ENCODE assay signal across 11 cellular contexts in genomic region chr15:55791576-55792400, GRCh38. TPM values are rescaled to one million over a fixed set of nuclear protein-coding genes. Genes with fewer than 3 reads are reported as not detected.
DNase-seq lines count a peak whose midpoint lies in the region; ATAC-seq and TF ChIP-seq lines count a peak whose summit lies in the region.
"Had no signal": no experiment of that assay in that cellular context is flagged by ENCODE, and none has a peak within 500 bp of the region (broad histone marks: within the 10 kb centered on the region; RNA-seq: fewer than 3 reads in every experiment).

No MANE protein-coding gene starts in this region.

- peak; percentile 43 for DNase-seq in AG08396 (ENCODE audit: low spot score)
- peak; percentile 67 for DNase-seq in HT-29 (ENCODE audit: low spot score)
- DNase-seq in SJCRH30 = peak; percentile 80 to 83
- DNase-seq in kidney epithelial cell (ENCODE audit: low read depth) = peak; percentile 77
- no peak for DNase-seq in WERI-Rb-1
- no peak for DNase-seq in activated CD4-positive, alpha-beta T cell treated with anti-CD3 and anti-CD28 coated beads, Interleukin-2, amount 50 U/mL, for 48 hours
- no peak for DNase-seq in midbrain (lab: John Stamatoyannopoulos, UW)
- DNase-seq: central memory CD4-positive, alpha-beta T cell had no signal

- no peaks in the 10 kb centered on the region for H3K27me3 ChIP-seq in SJCRH30
- H3K27me3 ChIP-seq in kidney epithelial cell (ENCODE audit: control insufficient read depth, insufficient read depth, low read length) = no peaks in the 10 kb centered on the region
- no peaks in the 10 kb centered on the region for H3K27me3 ChIP-seq in WERI-Rb-1 (ENCODE audit: insufficient read depth, low read depth, severe bottlenecking)

- no peak for ATAC-seq in GM19351 (IDR thresholded peaks at IDR 0.05; ENCODE audit: unreplicated experiment)

- peak overlapping the region; percentile 79 for H3K27ac ChIP-seq in SJCRH30
- H3K27ac ChIP-seq in WERI-Rb-1 = no peak overlapping the region

- TF ChIP-seq CTCF in kidney epithelial cell (IDR thresholded peaks at IDR 0.05; ENCODE audit: insufficient read depth, low read length, poor library complexity, severe bottlenecking) = no peak
- TF ChIP-seq CTCF in WERI-Rb-1 (IDR thresholded peaks at IDR 0.05; ENCODE audit: low read depth, low read length) = no peak

- H3K36me3 ChIP-seq in SJCRH30 (no peaks in the 10 kb centered on the region), kidney epithelial cell (ENCODE audit: control insufficient read depth, insufficient read depth, low read length) (no peaks in the 10 kb centered on the region), WERI-Rb-1 (no peaks in the 10 kb centered on the region)

- peaks cover 9% of the 10 kb centered on the region; the same call in 1 of the 2 replicates for H3K9me3 ChIP-seq in SJCRH30 (replicated peaks)
- peaks cover 9% of the 10 kb centered on the region for H3K9me3 ChIP-seq in WERI-Rb-1 (ENCODE audit: severe bottlenecking)
- H3K9me3 ChIP-seq: Caco-2 had no signal

- no peak overlapping the region for H3K4me3 ChIP-seq in SJCRH30
- no peak overlapping the region for H3K4me3 ChIP-seq in kidney epithelial cell (ENCODE audit: low read depth, low read length)
- H3K4me3 ChIP-seq in WERI-Rb-1 (ENCODE audit: low read depth, low read length) = no peak overlapping the region

- H3K4me1 ChIP-seq in SJCRH30 = peaks cover 32% of the 10 kb centered on the region

RNA-seq across cellular contexts. Expression of gene PRTG, which starts 48.8 kb away (rescaled TPM):
- not detected in 2 replicates for total RNA-seq in HT-29 (2014; rRNA removed; shearing (Covaris generic))
- total RNA-seq in SJCRH30 (2014; rRNA removed; shearing (Covaris generic)) = 43.5 and 50.3 TPM in 2 replicates
- 7.9 and 9.4 TPM in 2 replicates for total RNA-seq in kidney epithelial cell
- total RNA-seq: activated CD8-positive, alpha-beta memory T cell treated with anti-CD3 and anti-CD28 coated beads for 36 hours had no signal

Comparison
In these comparisons a context has a peak if more than half of its experiments do, and no peak if none do; other contexts are left out.
1. DNase-seq: peak in AG08396 (single experiment), HT-29 (single experiment), SJCRH30 (2 of 2) and kidney epithelial cell (single experiment); none in WERI-Rb-1 (single experiment), activated CD4-positive, alpha-beta T cell treated with anti-CD3 and anti-CD28 coated beads, Interleukin-2, amount 50 U/mL, for 48 hours (0 of 2) and midbrain (single experiment).